Comparison of ENCODE assay signal across 12 cellular contexts in the genomic region with DNA sequence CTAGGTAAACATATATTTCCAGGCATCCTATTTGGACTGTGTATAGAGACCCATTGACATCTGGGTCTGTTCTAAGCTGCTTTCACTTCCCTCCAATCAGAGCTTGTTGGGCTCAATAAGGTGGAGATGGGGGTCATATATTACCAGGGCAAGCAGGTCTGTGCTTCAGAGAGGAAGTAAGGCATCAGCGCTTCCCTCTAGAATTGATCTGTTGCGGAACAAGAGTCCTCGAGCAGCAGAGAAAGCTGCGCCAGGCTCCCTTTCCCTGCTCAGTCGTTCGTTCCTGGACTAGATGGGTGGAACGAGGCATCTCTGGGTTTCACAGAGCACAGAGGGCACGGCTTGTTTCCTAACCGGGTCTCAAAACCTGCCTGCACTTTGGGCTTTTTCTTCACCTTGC.
A peak's percentile ranks its signal among the peaks of the same experiment; 100 is the strongest.
DNase-seq lines count a peak whose midpoint lies in the region; ATAC-seq and TF ChIP-seq lines count a peak whose summit lies in the region.
"Had no signal": no experiment of that assay in that cellular context is flagged by ENCODE, and none has a peak within 500 bp of the region (broad histone marks: within the 10 kb centered on the region; RNA-seq: fewer than 3 reads in every experiment).

No MANE protein-coding gene starts in this region.

- peaks cover 4% of the 10 kb centered on the region for H3K4me1 Mint-ChIP-seq in activated CD8-positive, alpha-beta T cell treated with anti-CD3 and anti-CD28 coated beads for 36 hours (ENCODE audit: low read depth)
- H3K4me1 Mint-ChIP-seq in activated CD8-positive, alpha-beta T cell treated with anti-CD3 and anti-CD28 coated beads, Interleukin-2, amount 10 ng/mL, durations not matched to agents 7 days and 5 days (ENCODE audit: low read depth) = peaks cover 9% of the 10 kb centered on the region
- peaks cover 53% of the 10 kb centered on the region for H3K4me1 Mint-ChIP-seq in endothelial cell (ENCODE audit: unreplicated experiment)

- H3K9me3 Mint-ChIP-seq in activated CD8-positive, alpha-beta T cell treated with anti-CD3 and anti-CD28 coated beads for 36 hours = peaks cover 6% of the 10 kb centered on the region
- H3K9me3 Mint-ChIP-seq in activated CD8-positive, alpha-beta T cell treated with anti-CD3 and anti-CD28 coated beads, Interleukin-2, amount 10 ng/mL, durations not matched to agents 7 days and 5 days (ENCODE audit: insufficient read depth) = peaks cover 15% of the 10 kb centered on the region
- H3K9me3 Mint-ChIP-seq in endothelial cell (ENCODE audit: unreplicated experiment) = peaks cover 8% of the 10 kb centered on the region

- DNase-seq in activated CD8-positive, alpha-beta T cell treated with anti-CD3 and anti-CD28 coated beads for 36 hours = no peak
- no peak for DNase-seq in activated CD8-positive, alpha-beta T cell treated with anti-CD3 and anti-CD28 coated beads, Interleukin-2, amount 10 ng/mL, durations not matched to agents 7 days and 5 days
- DNase-seq in NCI-H345 treated with DMSO at 0.1 percent for 48 hours (lab: John Stamatoyannopoulos, UW; ENCODE audit: unreplicated experiment) (peak; percentile 81), endothelial cell (ENCODE audit: low spot score) (no peak), upper lobe of right lung (no peak), NCI-H2227 (lab: John Stamatoyannopoulos, UW; ENCODE audit: unreplicated experiment) (no peak)
- DNase-seq: adrenal gland, esophagus squamous epithelium, NCI-H1048, SK-N-SH had no signal

- H3K9me3 ChIP-seq in upper lobe of right lung = no peaks in the 10 kb centered on the region
- H3K9me3 ChIP-seq: adrenal gland, SK-N-SH had no signal

- peak; percentile 20 for ATAC-seq in activated CD8-positive, alpha-beta T cell treated with anti-CD3 and anti-CD28 coated beads for 36 hours
- no peak for ATAC-seq in activated CD8-positive, alpha-beta T cell treated with anti-CD3 and anti-CD28 coated beads, Interleukin-2, amount 10 ng/mL, durations not matched to agents 7 days and 5 days
- ATAC-seq in upper lobe of right lung (peak; percentile 51), GM21367 (IDR thresholded peaks at IDR 0.05; ENCODE audit: unreplicated experiment) (no peak), GM18519 (IDR thresholded peaks at IDR 0.05; ENCODE audit: low FRiP score, unreplicated experiment) (no peak)

- H3K36me3 ChIP-seq in upper lobe of right lung = no peaks in the 10 kb centered on the region
- H3K36me3 ChIP-seq: adrenal gland, esophagus squamous epithelium had no signal

- no peak overlapping the region for H3K4me3 Mint-ChIP-seq in activated CD8-positive, alpha-beta T cell treated with anti-CD3 and anti-CD28 coated beads for 36 hours
- H3K4me3 Mint-ChIP-seq in activated CD8-positive, alpha-beta T cell treated with anti-CD3 and anti-CD28 coated beads, Interleukin-2, amount 10 ng/mL, durations not matched to agents 7 days and 5 days = no peak overlapping the region
- no peak overlapping the region for H3K4me3 Mint-ChIP-seq in endothelial cell (ENCODE audit: unreplicated experiment)

- TF ChIP-seq CTCF in activated CD8-positive, alpha-beta T cell treated with anti-CD3 and anti-CD28 coated beads for 36 hours (IDR thresholded peaks at IDR 0.05) = no peak
- TF ChIP-seq CTCF in endothelial cell (IDR thresholded peaks at IDR 0.05; ENCODE audit: unreplicated experiment) = no peak
- TF ChIP-seq CTCF in upper lobe of right lung (IDR thresholded peaks at IDR 0.05) = no peak

- no peak overlapping the region for H3K27ac Mint-ChIP-seq in activated CD8-positive, alpha-beta T cell treated with anti-CD3 and anti-CD28 coated beads for 36 hours
- no peak overlapping the region for H3K27ac Mint-ChIP-seq in activated CD8-positive, alpha-beta T cell treated with anti-CD3 and anti-CD28 coated beads, Interleukin-2, amount 10 ng/mL, durations not matched to agents 7 days and 5 days
- peak overlapping the region; percentile 82 for H3K27ac Mint-ChIP-seq in endothelial cell (ENCODE audit: unreplicated experiment)

- no peaks in the 10 kb centered on the region for H3K27me3 ChIP-seq in upper lobe of right lung
- H3K27me3 ChIP-seq: adrenal gland, esophagus squamous epithelium had no signal

- no peak overlapping the region for H3K4me3 ChIP-seq in upper lobe of right lung
- H3K4me3 ChIP-seq: adrenal gland, esophagus squamous epithelium had no signal

- no peaks in the 10 kb centered on the region for H3K27me3 Mint-ChIP-seq in activated CD8-positive, alpha-beta T cell treated with anti-CD3 and anti-CD28 coated beads for 36 hours
- H3K27me3 Mint-ChIP-seq in activated CD8-positive, alpha-beta T cell treated with anti-CD3 and anti-CD28 coated beads, Interleukin-2, amount 10 ng/mL, durations not matched to agents 7 days and 5 days (ENCODE audit: low read depth) = no peaks in the 10 kb centered on the region
- peaks cover 11% of the 10 kb centered on the region for H3K27me3 Mint-ChIP-seq in endothelial cell (ENCODE audit: unreplicated experiment)

- intact Hi-C loops in activated CD8-positive, alpha-beta T cell treated with anti-CD3 and anti-CD28 coated beads for 36 hours (cut with micrococcal nuclease) = no loop called here
- intact Hi-C loops in upper lobe of right lung (cut with DNase I) = no loop called here

- peaks cover 8% of the 10 kb centered on the region for H3K4me1 ChIP-seq in upper lobe of right lung

- POLR2A ChIA-PET in activated CD8-positive, alpha-beta T cell treated with anti-CD3 and anti-CD28 coated beads for 36 hours (lab: Charles Lee) = no interaction called here
- POLR2A ChIA-PET in activated CD8-positive, alpha-beta T cell treated with anti-CD3 and anti-CD28 coated beads, Interleukin-2, amount 10 ng/mL, durations not matched to agents 7 days and 5 days (lab: Charles Lee) = no interaction called here

- CTCF ChIA-PET in activated CD8-positive, alpha-beta T cell treated with anti-CD3 and anti-CD28 coated beads for 36 hours (lab: Charles Lee) = no interaction called here
- CTCF ChIA-PET in activated CD8-positive, alpha-beta T cell treated with anti-CD3 and anti-CD28 coated beads, Interleukin-2, amount 10 ng/mL, durations not matched to agents 7 days and 5 days (lab: Charles Lee) = no interaction called here

- H3K36me3 Mint-ChIP-seq in activated CD8-positive, alpha-beta T cell treated with anti-CD3 and anti-CD28 coated beads for 36 hours (ENCODE audit: low read depth) = peaks cover 7% of the 10 kb centered on the region
- peaks cover 12% of the 10 kb centered on the region for H3K36me3 Mint-ChIP-seq in activated CD8-positive, alpha-beta T cell treated with anti-CD3 and anti-CD28 coated beads, Interleukin-2, amount 10 ng/mL, durations not matched to agents 7 days and 5 days (ENCODE audit: low read depth)
- peaks cover 31% of the 10 kb centered on the region for H3K36me3 Mint-ChIP-seq in endothelial cell (ENCODE audit: low read depth, unreplicated experiment)

- H3K27ac ChIP-seq in upper lobe of right lung = no peak overlapping the region
- H3K27ac ChIP-seq: esophagus squamous epithelium had no signal

Comparison
In these comparisons a context has a peak if more than half of its experiments do, and no peak if none do; other contexts are left out.
1. ATAC-seq: peak in activated CD8-positive, alpha-beta T cell treated with anti-CD3 and anti-CD28 coated beads for 36 hours (single experiment) and upper lobe of right lung (single experiment); none in activated CD8-positive, alpha-beta T cell treated with anti-CD3 and anti-CD28 coated beads, Interleukin-2, amount 10 ng/mL, durations not matched to agents 7 days and 5 days (single experiment), GM21367 (single experiment) and GM18519 (single experiment).